In genomic region chrX:55163171-55163570, GRCh38 we compare ENCODE assay signal across 38 cellular contexts. TPM values are rescaled to one million over a fixed set of nuclear protein-coding genes. Genes with fewer than 3 reads are reported as not detected.
"Had no signal": no experiment of that assay in that cellular context is flagged by ENCODE, and none has a peak within 500 bp of the region (broad histone marks: within the 10 kb centered on the region; RNA-seq: fewer than 3 reads in every experiment).

No MANE protein-coding gene starts in this region.

- DNase-seq: Karpas-422, Kasumi-1, MG63, MM.1S, MV-4-11, NCI-H1048, NCI-H1092, NCI-H1092 treated with DMSO at 0.1 percent for 48 hours, NCI-H1105, NCI-H1105 treated with DMSO at 0.1 percent for 48 hours, NCI-H1417, NCI-H1417 treated with DMSO at 0.1 percent for 48 hours, NCI-H1436, NCI-H1436 treated with DMSO at 0.1 percent for 48 hours, NCI-H146, NCI-H1694, NCI-H1694 treated with DMSO at 0.1 percent for 48 hours, NCI-H187, NCI-H187 treated with DMSO at 0.1 percent for 48 hours, NCI-H1930, NCI-H2029, NCI-H2029 treated with DMSO at 0.1 percent for 48 hours, NCI-H2081, NCI-H2081 treated with DMSO at 0.1 percent for 48 hours, NCI-H2107, NCI-H2171, NCI-H2171 treated with DMSO at 0.1 percent for 48 hours, NCI-H2227 treated with DMSO at 0.1 percent for 48 hours, NCI-H226, NCI-H345, NCI-H446, NCI-H446 treated with DMSO at 0.1 percent for 48 hours, NCI-H510A, NCI-H510A treated with DMSO at 0.1 percent for 48 hours had no signal

- H3K4me3 ChIP-seq: MG63 had no signal

- H3K27me3 ChIP-seq: MG63 had no signal

- H3K9me3 ChIP-seq: MG63 had no signal

- H3K36me3 ChIP-seq: MG63 had no signal

RNA-seq across cellular contexts. Expression of gene PAGE5, which starts 57.0 kb away (rescaled TPM):
- total RNA-seq: LHCN-M2, M059J, MCF 10A, NCI-H460 had no signal
